2 cellular contexts compared by ENCODE assay signal in genomic region chr12:7090222-7090998, GRCh38.
TF ChIP-seq lines count a peak whose summit lies in the region.

No MANE protein-coding gene starts in this region.

TF ChIP-seq in liver, 16 proteins besides CTCF, POLR2A, EP300 and RAD21:
- TF ChIP-seq FOXA2 (IDR thresholded peaks at IDR 0.05) (no peak), HNF4A (conservative IDR thresholded peaks at IDR 0.05) (peak in 1 of 2 donors; percentile 12), HNF4G (IDR thresholded peaks at IDR 0.05) (no peak), GABPA (IDR thresholded peaks at IDR 0.05 in 1 of 2, conservative IDR thresholded peaks at IDR 0.05 in 1 of 2) (no peak), MAX (IDR thresholded peaks at IDR 0.05) (no peak)

TF ChIP-seq in HepG2, 621 proteins besides CTCF, POLR2A, EP300 and RAD21:
- TF ChIP-seq PATZ1 (CRISPR knock-in tag; IDR thresholded peaks at IDR 0.05): no peak
- TF ChIP-seq NFAT5 (CRISPR knock-in tag; IDR thresholded peaks at IDR 0.05): no peak
